Comparison of ENCODE assay signal across 2 cellular contexts in the genomic region with DNA sequence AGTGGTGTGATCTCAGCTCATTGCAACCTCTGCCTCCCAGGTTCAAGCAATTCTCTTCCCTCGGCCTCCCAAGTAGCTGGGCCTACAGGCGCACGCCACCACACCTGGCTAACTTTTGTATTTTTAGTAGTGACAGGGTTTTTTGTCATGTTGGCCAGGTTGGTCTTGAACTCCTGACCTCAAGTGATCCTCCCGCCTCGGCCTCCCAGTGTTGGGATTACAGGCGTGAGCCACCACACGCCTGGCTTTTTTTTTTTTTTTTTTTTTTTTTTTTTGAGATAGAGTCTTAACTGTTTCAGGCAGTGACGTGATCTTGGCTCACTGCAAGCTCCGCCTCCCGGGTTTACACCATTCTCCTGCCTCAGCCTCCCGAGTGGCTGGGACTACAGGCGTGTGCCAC.
TF ChIP-seq lines count a peak whose summit lies in the region.
"Not testable (repeated sequence)": the region's sequence is repeated elsewhere in the genome, so short reads cannot be mapped to it uniquely, and the experiment has no call there.

No MANE protein-coding gene starts in this region.

TF ChIP-seq in K562, 482 proteins besides CTCF, POLR2A, EP300 and RAD21:
- TF ChIP-seq RBFOX2 (IDR thresholded peaks at IDR 0.05; ENCODE audit: low read depth, low read length) (peak; percentile 28; the same call in 1 of the 2 replicates), MYC (CRISPR knock-in tag; IDR thresholded peaks at IDR 0.05; ENCODE audit: borderline replicate concordance, low read depth) (0 out of 2 replicates have a peak, but pooled peaks have one; percentile 20), NKRF (IDR thresholded peaks at IDR 0.05; ENCODE audit: borderline replicate concordance) (peak; percentile 47; the same call in 1 of the 2 replicates), LARP7 (IDR thresholded peaks at IDR 0.05) (0 out of 2 replicates have a peak, but pooled peaks have one; percentile 44), SIN3A (IDR thresholded peaks at IDR 0.05; ENCODE audit: borderline replicate concordance in 2 of 2, control insufficient read depth in 1 of 2, low read depth in 2 of 2, low read length in 2 of 2) (0 out of 4 replicates have a peak, but pooled peaks of 1 of the 2 experiments have one; percentile 16), IRF2 (CRISPR knock-in tag; IDR thresholded peaks at IDR 0.05) (peak; percentile 37; the same call in 1 of the 2 replicates), ZNF431 (CRISPR knock-in tag; IDR thresholded peaks at IDR 0.05) (0 out of 2 replicates have a peak, but pooled peaks have one; percentile 27), TRIM24 (IDR thresholded peaks at IDR 0.05) (peak; percentile 20 to 42; a peak in 2 of 4 replicates), FOXK1 (CRISPR knock-in tag; IDR thresholded peaks at IDR 0.05; ENCODE audit: borderline replicate concordance) (peak; percentile 28; the same call in 1 of the 2 replicates), MYBL2 (CRISPR knock-in tag; IDR thresholded peaks at IDR 0.05; ENCODE audit: borderline replicate concordance) (0 out of 2 replicates have a peak, but pooled peaks have one; percentile 73), CXXC5 (CRISPR knock-in tag; IDR thresholded peaks at IDR 0.05) (0 out of 2 replicates have a peak, but pooled peaks have one; percentile 20), ZBTB33 (CRISPR knock-in tag; IDR thresholded peaks at IDR 0.05) (peak; percentile 93), HDAC2 (IDR thresholded peaks at IDR 0.05) (peak; percentile 27; the same call in 1 of the 2 replicates), ARNT (IDR thresholded peaks at IDR 0.05) (0 out of 4 replicates have a peak, but pooled peaks of 1 of the 2 experiments have one; percentile 15), ZNF707 (CRISPR knock-in tag; conservative IDR thresholded peaks at IDR 0.05) (peak; percentile 24; the same call in 1 of the 2 replicates), CC2D1A (IDR thresholded peaks at IDR 0.05) (0 out of 2 replicates have a peak, but pooled peaks have one; percentile 28), XRCC5 (IDR thresholded peaks at IDR 0.05; ENCODE audit: low read depth, low read length) (0 out of 2 replicates have a peak, but pooled peaks have one; percentile 37), ZNF384 (IDR thresholded peaks at IDR 0.05; ENCODE audit: low read depth, low read length) (peak; percentile 52), ZBTB49 (CRISPR knock-in tag; IDR thresholded peaks at IDR 0.05; ENCODE audit: borderline replicate concordance) (0 out of 2 replicates have a peak, but pooled peaks have one; percentile 58), TBL1XR1 (IDR thresholded peaks at IDR 0.05; ENCODE audit: low read length in 2 of 2) (0 out of 4 replicates have a peak, but pooled peaks of 1 of the 2 experiments have one; percentile 23)
- TF ChIP-seq MYC (IDR thresholded peaks at IDR 0.05; ENCODE audit: low read depth, low read length); MYBL2 (IDR thresholded peaks at IDR 0.05; ENCODE audit: low read depth): not testable (repeated sequence)

TF ChIP-seq in HepG2, 621 proteins besides CTCF, POLR2A, EP300 and RAD21:
- TF ChIP-seq ZNF460 (CRISPR knock-in tag; IDR thresholded peaks at IDR 0.05; ENCODE audit: borderline replicate concordance), result peak; percentile 59; the same call in 1 of the 2 replicates
